Comparison of ENCODE assay signal across 8 cellular contexts in the genomic region with DNA sequence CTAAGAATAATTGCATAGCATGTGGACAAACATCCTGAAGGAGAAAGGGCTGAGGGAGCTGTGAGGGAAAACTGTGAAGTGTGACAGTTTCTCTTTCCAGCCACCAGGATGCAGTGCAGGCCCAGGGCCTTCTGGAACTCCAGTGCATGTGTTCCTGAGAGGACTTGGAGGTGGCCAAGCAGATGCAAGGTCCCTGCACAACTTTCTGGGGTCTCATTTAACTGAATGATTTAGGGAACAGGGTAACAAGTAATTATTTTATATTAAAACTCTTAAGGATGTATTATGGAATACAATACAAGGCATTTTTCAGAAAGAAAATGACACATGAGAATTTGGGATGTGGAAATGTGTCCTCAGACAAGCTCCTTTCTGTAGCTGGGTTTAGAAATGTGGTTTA.
DNase-seq lines count a peak whose midpoint lies in the region; ATAC-seq and TF ChIP-seq lines count a peak whose summit lies in the region.

No MANE protein-coding gene starts in this region.

- no peak overlapping the region for H3K4me3 Mint-ChIP-seq in activated naive CD8-positive, alpha-beta T cell treated with anti-CD3 and anti-CD28 coated beads, Interleukin-2, amount 50 U/mL, for 24 hours

- dilution Hi-C loops in IMR-90 (cut with HindIII; ENCODE audit: low sequenced_read_pairs, unreplicated experiment): no loop called here

- H3K23ac ChIP-seq in IMR-90 (ENCODE audit: low read depth, low read length): no peak overlapping the region

- CTCF ChIA-PET in IMR-90 (lab: Yijun Ruan, JAX): interaction anchor here (0.5 to 2.9 kb wide), 22 partner anchors 13 to 470 kb away, joined by 3 to 20 read pairs (median 4); partner anchors contain the start of gene C1orf52
- CTCF ChIA-PET in PC-9 (lab: Charles Lee): interaction anchor here (0.9 to 1.8 kb wide), 6 partner anchors 121 to 179 kb away, joined by 3 to 16 read pairs (median 8); partner anchors contain the start of gene C1orf52

- no peak overlapping the region for H3K27ac Mint-ChIP-seq in activated naive CD8-positive, alpha-beta T cell treated with anti-CD3 and anti-CD28 coated beads, Interleukin-2, amount 50 U/mL, for 24 hours

- peak; percentile 99 for ATAC-seq in IMR-90 (ENCODE audit: low read depth)
- peak; percentile 83 for ATAC-seq in activated naive CD8-positive, alpha-beta T cell treated with anti-CD3 and anti-CD28 coated beads, Interleukin-2, amount 50 U/mL, for 24 hours
- peak; percentile 93 to 95 for ATAC-seq in left cardiac atrium
- ATAC-seq in sciatic nerve: peak; percentile 91
- ATAC-seq in GM21737 (IDR thresholded peaks at IDR 0.05; ENCODE audit: unreplicated experiment): no peak

- H4K5ac ChIP-seq in IMR-90 (ENCODE audit: low read depth, low read length): no peak overlapping the region

- no peak overlapping the region for H3K14ac ChIP-seq in IMR-90 (replicated peaks; ENCODE audit: low read depth, low read length)

- H3K36me3 Mint-ChIP-seq in activated naive CD8-positive, alpha-beta T cell treated with anti-CD3 and anti-CD28 coated beads, Interleukin-2, amount 50 U/mL, for 24 hours (ENCODE audit: low read depth): no peaks in the 10 kb centered on the region

- H3K27ac ChIP-seq in IMR-90 (ENCODE audit: insufficient read depth, low read length): no peak overlapping the region
- no peak overlapping the region for H3K27ac ChIP-seq in PC-9

- no peak overlapping the region for H2BK120ac ChIP-seq in IMR-90 (ENCODE audit: low read depth, low read length)

- POLR2A ChIA-PET in IMR-90 (lab: Charles Lee; ENCODE audit: unreplicated experiment) (interaction anchor here (0.5 kb wide), 1 partner anchor 1285 kb away, joined by 7 read pairs; no protein-coding TSS in a partner anchor), PC-9 (lab: Charles Lee; ENCODE audit: unreplicated experiment) (no interaction called here)

- H3K18ac ChIP-seq in IMR-90 (ENCODE audit: low read depth, low read length): no peak overlapping the region

- peak; percentile 94 for TF ChIP-seq RAD21 in IMR-90 (IDR thresholded peaks at IDR 0.05; ENCODE audit: low read length)

- H3K4ac ChIP-seq in IMR-90 (ENCODE audit: low read depth, low read length): no peak overlapping the region

- H3K27me3 ChIP-seq in IMR-90 (ENCODE audit: control insufficient read depth, insufficient read depth, low read length) (no peaks in the 10 kb centered on the region), PC-9 (ENCODE audit: insufficient read depth, low read depth) (no peaks in the 10 kb centered on the region)

- no peaks in the 10 kb centered on the region; the same call in 1 of the 2 replicates for H3K9me2 ChIP-seq in PC-9 (ENCODE audit: insufficient read depth)

- no peak overlapping the region for H2BK5ac ChIP-seq in IMR-90 (ENCODE audit: low read depth, low read length, poor library complexity, severe bottlenecking)

- intact Hi-C loops in IMR-90 (cut with micrococcal nuclease) (loop anchor here (1.0 to 5.0 kb wide), 4 partner anchors 88 to 164 kb away; no protein-coding TSS in a partner anchor), PC-9 (cut with micrococcal nuclease; ENCODE audit: unreplicated experiment) (loop anchor here (1.0 kb wide), 3 partner anchors 145 to 164 kb away; partner anchors contain the start of gene C1orf52), left cardiac atrium (cut with DNase I) (loop anchor here (2.0 to 5.0 kb wide), 2 partner anchors 145 to 148 kb away; partner anchors contain the start of gene C1orf52 (in 1 of the 2)), sciatic nerve (cut with DNase I) (no loop called here)

- H3K9me3 Mint-ChIP-seq in activated naive CD8-positive, alpha-beta T cell treated with anti-CD3 and anti-CD28 coated beads, Interleukin-2, amount 50 U/mL, for 24 hours: no peaks in the 10 kb centered on the region

- no peaks in the 10 kb centered on the region for H3K4me1 Mint-ChIP-seq in activated naive CD8-positive, alpha-beta T cell treated with anti-CD3 and anti-CD28 coated beads, Interleukin-2, amount 50 U/mL, for 24 hours

- in situ Hi-C loops in IMR-90 (cut with MboI; ENCODE audit: low sequenced_read_pairs): no loop called here

- H3K79me1 ChIP-seq in IMR-90 (ENCODE audit: low read depth in 1 of 2, low read length in 2 of 2): no peaks in the 10 kb centered on the region

- H3F3A ChIP-seq in PC-9 (ENCODE audit: insufficient read depth, low read depth): no peaks in the 10 kb centered on the region

- H2BK15ac ChIP-seq in IMR-90 (ENCODE audit: low read depth, low read length): no peak overlapping the region

- H3K9me3 ChIP-seq in IMR-90 (ENCODE audit: control insufficient read depth, insufficient read depth, low read length) (no peaks in the 10 kb centered on the region), PC-9 (ENCODE audit: insufficient read depth, low read depth) (no peaks in the 10 kb centered on the region; the same call in 1 of the 2 replicates)

- H4K20me1 ChIP-seq in IMR-90 (ENCODE audit: insufficient read depth, low read length) (no peaks in the 10 kb centered on the region), PC-9 (ENCODE audit: insufficient read depth) (no peaks in the 10 kb centered on the region)

- H4K8ac ChIP-seq in IMR-90 (ENCODE audit: low read depth in 2 of 2, low read length in 2 of 2): no peak overlapping the region

- DNase-seq in COLO668 (lab: John Stamatoyannopoulos, UW; ENCODE audit: unreplicated experiment): peak; percentile 78
- peak; percentile 33 for DNase-seq in GM19240 (ENCODE audit: insufficient read length, low spot score)
- DNase-seq in IMR-90: peak; percentile 75
- DNase-seq in PC-9: peak; percentile 40 to 62
- peak; percentile 17 for DNase-seq in activated naive CD8-positive, alpha-beta T cell treated with anti-CD3 and anti-CD28 coated beads, Interleukin-2, amount 50 U/mL, for 24 hours
- peak; percentile 47 for DNase-seq in left cardiac atrium
- DNase-seq in sciatic nerve (ENCODE audit: low spot score): peak; percentile 63

- BruUV-seq in IMR-90 (replicated peaks; lab: Mats Ljungman, UMichigan): no TSS peak
- no TSS peak for BruUV-seq in PC-9 (replicated peaks; lab: Mats Ljungman, UMichigan)

- H3K79me2 ChIP-seq in PC-9 (ENCODE audit: low read depth): no peaks in the 10 kb centered on the region

- no peak overlapping the region for H3K4me2 ChIP-seq in IMR-90 (ENCODE audit: low read depth, low read length)
- no peak overlapping the region for H3K4me2 ChIP-seq in PC-9

- H3K4me3 ChIP-seq in IMR-90 (ENCODE audit: insufficient read depth, low read depth, low read length) (no peak overlapping the region), PC-9 (no peak overlapping the region)

- peak; percentile 92 for TF ChIP-seq CTCF in IMR-90 (conservative IDR thresholded peaks at IDR 0.05; ENCODE audit: low read depth, low read length)
- TF ChIP-seq CTCF in PC-9 (conservative IDR thresholded peaks at IDR 0.05): peak; percentile 91

- no peaks in the 10 kb centered on the region for H3K36me3 ChIP-seq in IMR-90 (ENCODE audit: control insufficient read depth, insufficient read depth, low read length)
- H3K36me3 ChIP-seq in PC-9 (ENCODE audit: low read depth): no peaks in the 10 kb centered on the region

- no peak overlapping the region for H2BK20ac ChIP-seq in IMR-90 (ENCODE audit: low read depth, low read length)

- no peak overlapping the region for H2AK9ac ChIP-seq in IMR-90 (replicated peaks; ENCODE audit: low read depth, low read length, poor library complexity)

- H2AFZ ChIP-seq in IMR-90 (replicated peaks; ENCODE audit: low read length, poor library complexity) (peak overlapping the region; percentile 63), PC-9 (no peak overlapping the region)

- H4K91ac ChIP-seq in IMR-90 (ENCODE audit: insufficient read depth, low read depth, low read length): no peak overlapping the region

- H2AK5ac ChIP-seq in IMR-90 (ENCODE audit: low read depth, low read length): no peak overlapping the region

- no peak for TF ChIP-seq POLR2A in IMR-90 (IDR thresholded peaks at IDR 0.05; ENCODE audit: low read depth, low read length)

- H3K9ac ChIP-seq in IMR-90 (ENCODE audit: low read depth, low read length): no peak overlapping the region

- H3K27me3 Mint-ChIP-seq in activated naive CD8-positive, alpha-beta T cell treated with anti-CD3 and anti-CD28 coated beads, Interleukin-2, amount 50 U/mL, for 24 hours: no peaks in the 10 kb centered on the region

- H3K4me1 ChIP-seq in IMR-90 (ENCODE audit: control insufficient read depth, insufficient read depth, low read length) (no peaks in the 10 kb centered on the region), PC-9 (replicated peaks; ENCODE audit: insufficient read depth) (no peaks in the 10 kb centered on the region)

- no peak overlapping the region for H3K56ac ChIP-seq in IMR-90 (ENCODE audit: extremely low read depth, insufficient read depth, low read length)

- H3K9me1 ChIP-seq in IMR-90 (ENCODE audit: insufficient read depth, low read length): no peaks in the 10 kb centered on the region

TF ChIP-seq in IMR-90, 13 proteins besides CTCF, POLR2A, EP300 and RAD21:
- TF ChIP-seq MXI1 (IDR thresholded peaks at IDR 0.05; ENCODE audit: borderline replicate concordance, low read depth, low read length) (no peak), BHLHE40 (IDR thresholded peaks at IDR 0.05; ENCODE audit: low read depth, low read length) (no peak), MAZ (IDR thresholded peaks at IDR 0.05; ENCODE audit: borderline replicate concordance, low read depth, low read length) (no peak), SMC3 (IDR thresholded peaks at IDR 0.05; ENCODE audit: low read depth, low read length) (peak; percentile 96)
- TF ChIP-seq, protein P1, sequence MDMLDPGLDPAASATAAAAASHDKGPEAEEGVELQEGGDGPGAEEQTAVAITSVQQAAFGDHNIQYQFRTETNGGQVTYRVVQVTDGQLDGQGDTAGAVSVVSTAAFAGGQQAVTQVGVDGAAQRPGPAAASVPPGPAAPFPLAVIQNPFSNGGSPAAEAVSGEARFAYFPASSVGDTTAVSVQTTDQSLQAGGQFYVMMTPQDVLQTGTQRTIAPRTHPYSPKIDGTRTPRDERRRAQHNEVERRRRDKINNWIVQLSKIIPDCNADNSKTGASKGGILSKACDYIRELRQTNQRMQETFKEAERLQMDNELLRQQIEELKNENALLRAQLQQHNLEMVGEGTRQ (IDR thresholded peaks at IDR 0.05; ENCODE audit: low read depth, low read length): no peak
TF ChIP-seq in IMR-90: peak in this region for 1.

Comparison
In these comparisons a context has a peak if more than half of its experiments do, and no peak if none do; other contexts are left out.
1. DNase-seq: peak in every context shown above with its lines; median percentile 78 in COLO668; 75 in IMR-90; 63 in sciatic nerve; 51 in PC-9; 47 in left cardiac atrium; 33 in GM19240; 17 in activated naive CD8-positive, alpha-beta T cell treated with anti-CD3 and anti-CD28 coated beads, Interleukin-2, amount 50 U/mL, for 24 hours.